ENCODE assay signal across 15 cellular contexts in the genomic region with DNA sequence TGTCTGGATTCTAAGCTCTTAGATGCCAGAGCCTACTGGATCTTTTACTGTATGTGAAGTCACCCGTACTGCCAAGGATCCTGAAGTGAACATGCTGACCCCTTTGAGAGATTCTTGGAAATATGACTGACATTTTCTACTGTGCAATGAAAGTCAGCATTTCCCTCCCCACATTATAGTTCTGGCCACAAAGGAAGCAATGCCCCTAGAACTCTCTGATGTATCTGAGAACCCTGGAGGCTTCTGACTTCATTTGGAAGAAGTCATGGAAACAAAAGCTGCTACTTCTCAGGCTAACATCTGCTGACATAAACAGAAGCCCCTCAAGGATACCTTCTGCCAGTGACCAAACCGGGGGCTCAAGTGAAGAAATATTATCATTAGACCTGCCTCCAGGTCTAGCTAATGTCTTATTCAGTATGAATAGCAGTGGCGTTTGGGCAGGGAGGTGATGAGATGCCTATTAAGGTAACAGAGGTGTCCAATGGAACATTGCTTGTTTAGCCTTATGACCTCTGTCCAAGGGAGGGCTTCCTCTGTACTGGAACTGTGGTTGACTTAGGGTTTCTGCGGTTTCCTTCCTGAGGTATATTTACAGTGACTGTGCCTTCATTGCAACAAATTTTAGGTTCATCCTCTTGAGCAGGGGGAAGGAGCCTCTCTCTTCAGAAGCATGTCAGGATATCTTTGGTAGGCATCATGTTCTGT.
DNase-seq lines count a peak whose midpoint lies in the region; ATAC-seq and TF ChIP-seq lines count a peak whose summit lies in the region.
"Had no signal": no experiment of that assay in that cellular context is flagged by ENCODE, and none has a peak within 500 bp of the region (broad histone marks: within the 10 kb centered on the region; RNA-seq: fewer than 3 reads in every experiment).

No MANE protein-coding gene starts in this region.

- no peaks in the 10 kb centered on the region for H3K27me3 ChIP-seq in Loucy (ENCODE audit: insufficient read depth, low read length, poor library complexity, severe bottlenecking)
- no peaks in the 10 kb centered on the region for H3K27me3 ChIP-seq in gastrocnemius medialis
- H3K27me3 ChIP-seq: tibial artery had no signal

- H3K9ac ChIP-seq in Loucy (ENCODE audit: low read depth, low read length, poor library complexity, severe bottlenecking) = no peak overlapping the region

- ATAC-seq in gastrocnemius medialis = no peak

- no peak overlapping the region for H3K4me3 ChIP-seq in Loucy (ENCODE audit: low read length, poor library complexity, severe bottlenecking)
- H3K4me3 ChIP-seq in gastrocnemius medialis = no peak overlapping the region
- H3K4me3 ChIP-seq: tibial artery had no signal

- H4K20me1 ChIP-seq in Loucy (ENCODE audit: insufficient read depth, low read length, poor library complexity, severe bottlenecking) = no peaks in the 10 kb centered on the region

- H3K36me3 Mint-ChIP-seq in dendritic cell treated with granulocyte-macrophage colony-stimulating factor and Interleukin-4, amounts not matched to agents 40 ng/mL and 50 ng/mL, for 4 days (ENCODE audit: low read depth) = no peaks in the 10 kb centered on the region
- H3K36me3 Mint-ChIP-seq: CD8-positive, alpha-beta memory T cell had no signal

- peaks cover 59% of the 10 kb centered on the region for H3K27me3 Mint-ChIP-seq in dendritic cell treated with granulocyte-macrophage colony-stimulating factor and Interleukin-4, amounts not matched to agents 40 ng/mL and 50 ng/mL, for 4 days

- H3K27ac ChIP-seq in gastrocnemius medialis = peak overlapping the region in 3 of 4 donors; percentile 23 to 48 (median 41)
- H3K27ac ChIP-seq: tibial artery had no signal

- no peaks in the 10 kb centered on the region for H3K9me3 Mint-ChIP-seq in dendritic cell treated with granulocyte-macrophage colony-stimulating factor and Interleukin-4, amounts not matched to agents 40 ng/mL and 50 ng/mL, for 4 days

- in situ Hi-C loops in gastrocnemius medialis (cut with MboI; ENCODE audit: low sequenced_read_pairs in 4 of 4) (no loop called here), GM13976 (cut with MboI; ENCODE audit: low sequenced_read_pairs, unreplicated experiment) (no loop called here)

- H3K9me3 ChIP-seq in Loucy (ENCODE audit: insufficient read depth, low read depth, low read length) = no peaks in the 10 kb centered on the region
- H3K9me3 ChIP-seq in gastrocnemius medialis = no peaks in the 10 kb centered on the region
- H3K9me3 ChIP-seq: tibial artery had no signal

- intact Hi-C loops in dendritic cell treated with granulocyte-macrophage colony-stimulating factor and Interleukin-4, amounts not matched to agents 40 ng/mL and 50 ng/mL, for 4 days (cut with micrococcal nuclease) = no loop called here
- intact Hi-C loops in gastrocnemius medialis (cut with DNase I; ENCODE audit: low total_unique reads) = no loop called here

- TF ChIP-seq CTCF in Loucy (conservative IDR thresholded peaks at IDR 0.05; ENCODE audit: low read length) = no peak
- TF ChIP-seq CTCF in gastrocnemius medialis (IDR thresholded peaks at IDR 0.05 in 4 of 5, conservative IDR thresholded peaks at IDR 0.05 in 1 of 5) = no peak
- no peak for TF ChIP-seq CTCF in GM13976 (IDR thresholded peaks at IDR 0.05; ENCODE audit: borderline replicate concordance, control extremely low read depth, extremely low read depth, insufficient read depth, missing control alignments)

- H3F3A ChIP-seq in Loucy (ENCODE audit: low read depth) = no peaks in the 10 kb centered on the region

- peak overlapping the region; percentile 63 for H3K4me2 ChIP-seq in Loucy (ENCODE audit: low read depth, low read length, poor library complexity, severe bottlenecking)

- H3K4me3 Mint-ChIP-seq in dendritic cell treated with granulocyte-macrophage colony-stimulating factor and Interleukin-4, amounts not matched to agents 40 ng/mL and 50 ng/mL, for 4 days = no peak overlapping the region
- H3K4me3 Mint-ChIP-seq: CD8-positive, alpha-beta memory T cell had no signal

- H3K4me1 ChIP-seq in Loucy (ENCODE audit: insufficient read depth, low read length, poor library complexity, severe bottlenecking) (peaks cover 20% of the 10 kb centered on the region), gastrocnemius medialis (peaks cover 77 to 82% of the 10 kb centered on the region in 2 donors)

- no peaks in the 10 kb centered on the region for H3K9me2 ChIP-seq in Loucy (replicated peaks; ENCODE audit: low read depth, low read length)

- H3K36me3 ChIP-seq in Loucy (ENCODE audit: insufficient read depth, low read length) (no peaks in the 10 kb centered on the region), gastrocnemius medialis (no peaks in the 10 kb centered on the region)
- H3K36me3 ChIP-seq: tibial artery had no signal

- peak overlapping the region; percentile 17 for H3K27ac Mint-ChIP-seq in dendritic cell treated with granulocyte-macrophage colony-stimulating factor and Interleukin-4, amounts not matched to agents 40 ng/mL and 50 ng/mL, for 4 days
- H3K27ac Mint-ChIP-seq: CD8-positive, alpha-beta memory T cell had no signal

- peak; percentile 71 for DNase-seq in SKM-1 (lab: John Stamatoyannopoulos, UW; ENCODE audit: unreplicated experiment)
- no peak for DNase-seq in gastrocnemius medialis
- DNase-seq in HuH-7 (ENCODE audit: low spot score) = no peak
- no peak for DNase-seq in NCI-H524 (lab: John Stamatoyannopoulos, UW)
- no peak for DNase-seq in GM13976 (ENCODE audit: low spot score)
- DNase-seq in NCI-H1092 treated with DMSO at 0.1 percent for 48 hours (lab: John Stamatoyannopoulos, UW) = no peak
- DNase-seq: activated naive CD4-positive, alpha-beta T cell treated with anti-CD3 and anti-CD28 coated beads, Interleukin-2, amount 50 U/mL, for 16 hours; CD8-positive, alpha-beta memory T cell; Karpas-422; NCI-H2171 treated with DMSO at 0.1 percent for 48 hours; small intestine; T1000; tibial artery had no signal

- no peak overlapping the region for H2AFZ ChIP-seq in Loucy (ENCODE audit: low read length)

- no peaks in the 10 kb centered on the region for H3K79me2 ChIP-seq in Loucy (ENCODE audit: insufficient read depth, low read length)

- H3K4me1 Mint-ChIP-seq in dendritic cell treated with granulocyte-macrophage colony-stimulating factor and Interleukin-4, amounts not matched to agents 40 ng/mL and 50 ng/mL, for 4 days (ENCODE audit: low read depth) = peaks cover 53% of the 10 kb centered on the region
- H3K4me1 Mint-ChIP-seq: CD8-positive, alpha-beta memory T cell had no signal

- TF ChIP-seq POLR2A in gastrocnemius medialis (IDR thresholded peaks at IDR 0.05) = no peak
